Comparison of ENCODE assay signal across 18 cellular contexts in genomic region chr2:173221937-173222594, GRCh38.
DNase-seq lines count a peak whose midpoint lies in the region; ATAC-seq, FAIRE-seq and TF ChIP-seq lines count a peak whose summit lies in the region.
"Had no signal": no experiment of that assay in that cellular context is flagged by ENCODE, and none has a peak within 500 bp of the region (broad histone marks: within the 10 kb centered on the region; RNA-seq: fewer than 3 reads in every experiment).

No MANE protein-coding gene starts in this region.

- no TSS peak for BruUV-seq in GM12878 (replicated peaks; lab: Mats Ljungman, UMichigan)

- RAD21 ChIA-PET in GM12878 (lab: Charles Lee; ENCODE audit: unreplicated experiment) = interaction anchor here (0.7 kb wide), 1 partner anchor 33 kb away, joined by 3 read pairs; no protein-coding TSS in a partner anchor

- peak; percentile 93 for ATAC-seq in GM21576 (IDR thresholded peaks at IDR 0.05; ENCODE audit: unreplicated experiment)
- ATAC-seq in HG03045 (IDR thresholded peaks at IDR 0.05; ENCODE audit: unreplicated experiment) = peak; percentile 72
- no peak for ATAC-seq in GM12878
- no peak for ATAC-seq in gastroesophageal sphincter
- ATAC-seq: natural killer cell had no signal

- H3K9ac ChIP-seq in GM12878 (ENCODE audit: control insufficient read depth, insufficient read depth, low read length) = no peak overlapping the region

- POLR2A ChIA-PET in GM12878 (lab: Charles Lee) = no interaction called here

- no peaks in the 10 kb centered on the region for H3K79me2 ChIP-seq in GM12878 (ENCODE audit: control insufficient read depth, insufficient read depth, low read length)

- H3K4me3 ChIP-seq in GM12878 = no peak overlapping the region
- no peak overlapping the region for H3K4me3 ChIP-seq in gastroesophageal sphincter
- H3K4me3 ChIP-seq in ovary = no peak overlapping the region
- no peak overlapping the region for H3K4me3 ChIP-seq in dorsolateral prefrontal cortex
- H3K4me3 ChIP-seq: skin epidermis had no signal

- no peak overlapping the region for H2AFZ ChIP-seq in GM12878 (ENCODE audit: control insufficient read depth, low read depth, low read length)

- no peaks in the 10 kb centered on the region for H3K9me3 ChIP-seq in GM12878 (replicated peaks; ENCODE audit: control insufficient read depth, insufficient read depth, low read length)
- no peaks in the 10 kb centered on the region for H3K9me3 ChIP-seq in gastroesophageal sphincter
- no peaks in the 10 kb centered on the region for H3K9me3 ChIP-seq in ovary

- H4K20me1 ChIP-seq in GM12878 (ENCODE audit: control insufficient read depth, insufficient read depth) = no peaks in the 10 kb centered on the region

- TF ChIP-seq CTCF in GM12878 (IDR thresholded peaks at IDR 0.05 in 2 of 3, conservative IDR thresholded peaks at IDR 0.05 in 1 of 3; ENCODE audit: control insufficient read depth in 2 of 3, extremely low read depth in 1 of 3, insufficient read depth in 1 of 3, low read depth in 3 of 3, low read length in 3 of 3) (no peak), gastroesophageal sphincter (IDR thresholded peaks at IDR 0.05) (no peak), ovary (IDR thresholded peaks at IDR 0.05) (no peak), dorsolateral prefrontal cortex (IDR thresholded peaks at IDR 0.05 in 54 of 56, conservative IDR thresholded peaks at IDR 0.05 in 2 of 56; ENCODE audit: low read depth in 1 of 56, partially characterized antibody in 56 of 56) (no peak)

- DNase-seq in GM19239 (ENCODE audit: insufficient read length, low spot score) (no peak), GM12878 (ENCODE audit: low read depth, low spot score) (no peak), ovary (no peak), dorsolateral prefrontal cortex (no peak), RCC 7860 (ENCODE audit: low spot score) (no peak)
- DNase-seq: activated CD4-positive, alpha-beta T cell treated with anti-CD3 and anti-CD28 coated beads, Interleukin-2, amount 10 ng/mL, durations not matched to agents 24 days and 14 days; activated naive CD4-positive, alpha-beta T cell; GF-D8; glutamatergic neuron; HCEC 1CT; natural killer cell; NCI-H187 treated with DMSO at 0.1 percent for 48 hours; posterior cingulate gyrus had no signal

- TF ChIP-seq RAD21 in GM12878 (IDR thresholded peaks at IDR 0.05; ENCODE audit: insufficient read depth, low read depth, low read length) = no peak

- 46% methylated on average over 2 of the region's 2 CpGs for WGBS in GM12878 (ENCODE audit: insufficient coverage, insufficient replicate concordance, low lambda C conversion rate, missing lambda C conversion rate)
- WGBS in gastroesophageal sphincter (ENCODE audit: low coverage in 1 of 2), 2 donors = 14 to 72% methylated on average over 1 to 2 of the region's 2 CpGs
- WGBS in ovary, 3 donors = 66 to 95% (median 89%) methylated on average over 2 of the region's 2 CpGs

- peak overlapping the region; percentile 22; the same call in 1 of the 2 replicates for H3K4me2 ChIP-seq in GM12878 (ENCODE audit: control insufficient read depth, insufficient read depth)

- peak; percentile 92 for FAIRE-seq in GM19239 (lab: Jason Lieb, UNC)
- FAIRE-seq in GM12878 (lab: Jason Lieb, UNC) = no peak
- no peak for FAIRE-seq in RCC 7860 (lab: Jason Lieb, UNC)
- FAIRE-seq: D721Med had no signal

- in situ Hi-C loops in GM12878 (cut with MboI) = no loop called here

- TF ChIP-seq EP300 in GM12878 (IDR thresholded peaks at IDR 0.05; ENCODE audit: borderline replicate concordance in 1 of 2, control insufficient read depth in 1 of 2, low read depth in 2 of 2, low read length in 2 of 2) (no peak), gastroesophageal sphincter (IDR thresholded peaks at IDR 0.05) (no peak), ovary (IDR thresholded peaks at IDR 0.05) (no peak)

- intact Hi-C loops in GM12878 (cut with micrococcal nuclease; ENCODE audit: unreplicated experiment) (no loop called here), ovary (cut with DNase I) (no loop called here), dorsolateral prefrontal cortex (cut with DNase I) (no loop called here)

- H3K4me1 ChIP-seq in GM12878 (ENCODE audit: control insufficient read depth, insufficient read depth, low read length) (no peaks in the 10 kb centered on the region), gastroesophageal sphincter (peaks cover 4 to 62% (median 15%) of the 10 kb centered on the region in 3 donors), ovary (ENCODE audit: insufficient read depth) (peaks cover 2% of the 10 kb centered on the region)

- H3K27ac ChIP-seq in GM12878 (ENCODE audit: control insufficient read depth, insufficient read depth) (peak overlapping the region; percentile 29; the same call in 1 of the 2 replicates), gastroesophageal sphincter (no peak overlapping the region), ovary (no peak overlapping the region), dorsolateral prefrontal cortex (no peak overlapping the region)
- H3K27ac ChIP-seq: skin epidermis had no signal

- no peak for TF ChIP-seq POLR2A in GM12878 (IDR thresholded peaks at IDR 0.05; ENCODE audit: low read depth, low read length)
- no peak for TF ChIP-seq POLR2A in gastroesophageal sphincter (IDR thresholded peaks at IDR 0.05)
- TF ChIP-seq POLR2A in ovary (IDR thresholded peaks at IDR 0.05) = no peak

- CTCF ChIA-PET in GM12878 (lab: Yijun Ruan, JAX) = interaction anchor here (1.8 kb wide), 1 partner anchor 194 kb away, joined by 6 read pairs; no protein-coding TSS in a partner anchor

- H3K36me3 ChIP-seq in GM12878 (ENCODE audit: control insufficient read depth in 2 of 2, insufficient read depth in 2 of 2, low read length in 1 of 2) (no peaks in the 10 kb centered on the region), gastroesophageal sphincter (peaks cover 0 to 8% of the 10 kb centered on the region in 2 donors), ovary (no peaks in the 10 kb centered on the region)

- no peaks in the 10 kb centered on the region for H3K27me3 ChIP-seq in GM12878 (replicated peaks in 1 of 2; ENCODE audit: control insufficient read depth in 2 of 2, insufficient read depth in 2 of 2, low read length in 1 of 2)
- no peaks in the 10 kb centered on the region for H3K27me3 ChIP-seq in gastroesophageal sphincter
- no peaks in the 10 kb centered on the region for H3K27me3 ChIP-seq in ovary
- no peaks in the 10 kb centered on the region for H3K27me3 ChIP-seq in dorsolateral prefrontal cortex

- SMC1A ChIA-PET in GM12878 (lab: Charles Lee; ENCODE audit: uncharacterized antibody, unreplicated experiment) = interaction anchor here (0.7 kb wide), 1 partner anchor 12 kb away, joined by 3 read pairs; no protein-coding TSS in a partner anchor

TF ChIP-seq in GM12878, 131 proteins besides CTCF, POLR2A, EP300 and RAD21 (continues in another document):
- TF ChIP-seq NRF1 (conservative IDR thresholded peaks at IDR 0.05; ENCODE audit: low read depth, low read length) (no peak), SMAD5 (IDR thresholded peaks at IDR 0.05; ENCODE audit: low read depth) (no peak), CREM (IDR thresholded peaks at IDR 0.05; ENCODE audit: low read depth) (no peak), JUND (IDR thresholded peaks at IDR 0.05; ENCODE audit: low read depth, low read length) (no peak), RB1 (IDR thresholded peaks at IDR 0.05; ENCODE audit: borderline replicate concordance) (no peak), ZBTB33 (IDR thresholded peaks at IDR 0.05) (no peak), ZNF622 (IDR thresholded peaks at IDR 0.05) (no peak), POLR2AphosphoS5 (IDR thresholded peaks at IDR 0.05; ENCODE audit: low read length) (no peak), RUNX3 (IDR thresholded peaks at IDR 0.05; ENCODE audit: low read length) (no peak), NR2C2 (IDR thresholded peaks at IDR 0.05; ENCODE audit: borderline replicate concordance, control insufficient read depth, insufficient read length, low read depth) (no peak), JUNB (IDR thresholded peaks at IDR 0.05) (no peak), EZH2 (IDR thresholded peaks at IDR 0.05; ENCODE audit: borderline replicate concordance, control insufficient read depth, low read depth, low read length) (no peak), YBX1 (IDR thresholded peaks at IDR 0.05) (no peak)
- TF ChIP-seq, protein P1, sequence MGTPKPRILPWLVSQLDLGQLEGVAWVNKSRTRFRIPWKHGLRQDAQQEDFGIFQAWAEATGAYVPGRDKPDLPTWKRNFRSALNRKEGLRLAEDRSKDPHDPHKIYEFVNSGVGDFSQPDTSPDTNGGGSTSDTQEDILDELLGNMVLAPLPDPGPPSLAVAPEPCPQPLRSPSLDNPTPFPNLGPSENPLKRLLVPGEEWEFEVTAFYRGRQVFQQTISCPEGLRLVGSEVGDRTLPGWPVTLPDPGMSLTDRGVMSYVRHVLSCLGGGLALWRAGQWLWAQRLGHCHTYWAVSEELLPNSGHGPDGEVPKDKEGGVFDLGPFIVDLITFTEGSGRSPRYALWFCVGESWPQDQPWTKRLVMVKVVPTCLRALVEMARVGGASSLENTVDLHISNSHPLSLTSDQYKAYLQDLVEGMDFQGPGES (IDR thresholded peaks at IDR 0.05) = no peak
- TF ChIP-seq, protein P2, sequence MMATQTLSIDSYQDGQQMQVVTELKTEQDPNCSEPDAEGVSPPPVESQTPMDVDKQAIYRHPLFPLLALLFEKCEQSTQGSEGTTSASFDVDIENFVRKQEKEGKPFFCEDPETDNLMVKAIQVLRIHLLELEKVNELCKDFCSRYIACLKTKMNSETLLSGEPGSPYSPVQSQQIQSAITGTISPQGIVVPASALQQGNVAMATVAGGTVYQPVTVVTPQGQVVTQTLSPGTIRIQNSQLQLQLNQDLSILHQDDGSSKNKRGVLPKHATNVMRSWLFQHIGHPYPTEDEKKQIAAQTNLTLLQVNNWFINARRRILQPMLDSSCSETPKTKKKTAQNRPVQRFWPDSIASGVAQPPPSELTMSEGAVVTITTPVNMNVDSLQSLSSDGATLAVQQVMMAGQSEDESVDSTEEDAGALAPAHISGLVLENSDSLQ (IDR thresholded peaks at IDR 0.05) = no peak

Comparison
In these comparisons a context has a peak if more than half of its experiments do, and no peak if none do; other contexts are left out.
1. ATAC-seq: peak in GM21576 (single experiment) and HG03045 (single experiment); none in GM12878 (single experiment) and gastroesophageal sphincter (single experiment).